In genomic region chr2:109279243-109279860, GRCh38 we compare ENCODE assay signal across 19 cellular contexts.
DNase-seq lines count a peak whose midpoint lies in the region; ATAC-seq and TF ChIP-seq lines count a peak whose summit lies in the region.
"Had no signal": no experiment of that assay in that cellular context is flagged by ENCODE, and none has a peak within 500 bp of the region (broad histone marks: within the 10 kb centered on the region; RNA-seq: fewer than 3 reads in every experiment).

No MANE protein-coding gene starts in this region.

- no peak overlapping the region for H2BK5ac ChIP-seq in neuronal stem cell (ENCODE audit: low read length)

- H3K79me1 ChIP-seq in neuronal stem cell (ENCODE audit: low read depth, low read length) = no peaks in the 10 kb centered on the region

- DNase-seq in GM23338 (ENCODE audit: low spot score) (peak; percentile 47), WTC11 (ENCODE audit: low spot score) (no peak), glomerular visceral epithelial cell (ENCODE audit: extremely low spot score) (peak; percentile 13), neuronal stem cell (ENCODE audit: low spot score) (no peak), NCI-H524 (lab: John Stamatoyannopoulos, UW) (no peak), NCI-H748 treated with DMSO at 0.1 percent for 48 hours (lab: John Stamatoyannopoulos, UW) (no peak), medulla oblongata (ENCODE audit: extremely low spot score) (no peak), HCEC 1CT (no peak)
- DNase-seq: activated B cell treated with CpG ODN at 0.5 μM for 24 hours; activated effector memory CD4-positive, alpha-beta T cell treated with Interleukin-2 at 50 U/mL for 16 hours; anterior cingulate cortex; MM.1S; NCI-H2081; NCI-H82; small intestine; stimulated activated naive CD4-positive, alpha-beta T cell treated with Interleukin-2 at 50 U/mL for 16 hours had no signal

- CTCF ChIA-PET in WTC11 (lab: Charles Lee) = no interaction called here

- H3K27me3 Mint-ChIP-seq in GM23338 (ENCODE audit: insufficient read depth, low read depth, poor library complexity) (peaks cover 12% of the 10 kb centered on the region), WTC11 (ENCODE audit: low read depth) (no peaks in the 10 kb centered on the region)
- H3K27me3 Mint-ChIP-seq: memory B cell had no signal

- no peaks in the 10 kb centered on the region for H3K9me3 ChIP-seq in neuronal stem cell (replicated peaks in 1 of 2; ENCODE audit: control insufficient read depth in 2 of 2, insufficient read depth in 1 of 2, low read depth in 1 of 2, low read length in 2 of 2)
- H3K9me3 ChIP-seq: vagina had no signal

- H2AFZ ChIP-seq in GM23338 (peak overlapping the region; percentile 50; the same call in 1 of the 2 replicates), neuronal stem cell (ENCODE audit: low read length) (peak overlapping the region; percentile 27)

- no peak overlapping the region for H2BK15ac ChIP-seq in neuronal stem cell (ENCODE audit: low read length)

- no peaks in the 10 kb centered on the region for H3K79me2 ChIP-seq in GM23338 (replicated peaks; ENCODE audit: insufficient read depth)

- H3K27ac ChIP-seq in GM23338 (ENCODE audit: low read depth) = no peak overlapping the region
- H3K27ac ChIP-seq in neuronal stem cell (replicated peaks; ENCODE audit: low read length) = no peak overlapping the region
- H3K27ac ChIP-seq: coronary artery, vagina had no signal

- H3K4me3 Mint-ChIP-seq in GM23338 = no peak overlapping the region
- H3K4me3 Mint-ChIP-seq in WTC11 = no peak overlapping the region
- H3K4me3 Mint-ChIP-seq: activated B cell treated with CpG ODN at 0.5 μM for 24 hours, memory B cell had no signal

- ATAC-seq in GM23338 (peak; percentile 56), WTC11 (peak; percentile 63)

- no peak overlapping the region for H3K4ac ChIP-seq in neuronal stem cell (ENCODE audit: low read length)

- no peaks in the 10 kb centered on the region for H3F3A ChIP-seq in GM23338 (replicated peaks; ENCODE audit: low read depth)

- no peak overlapping the region for H3K18ac ChIP-seq in neuronal stem cell (ENCODE audit: low read length)

- no CpG with 5 or more reads among the region's 15 CpGs for WGBS in neuronal stem cell (ENCODE audit: extremely low coverage in 2 of 2, insufficient read length in 2 of 2, insufficient replicate concordance in 1 of 2), 2 donors

- H3K4me1 ChIP-seq in GM23338 (ENCODE audit: insufficient read depth) (no peaks in the 10 kb centered on the region; the same call in 1 of the 2 replicates), neuronal stem cell (ENCODE audit: control insufficient read depth in 2 of 2, insufficient read depth in 1 of 2, low read depth in 1 of 2, low read length in 2 of 2) (peaks cover 5 to 6% of the 10 kb centered on the region in 2 donors)

- no peaks in the 10 kb centered on the region for H3K36me3 Mint-ChIP-seq in GM23338 (ENCODE audit: low read depth)
- no peaks in the 10 kb centered on the region for H3K36me3 Mint-ChIP-seq in WTC11
- H3K36me3 Mint-ChIP-seq: memory B cell had no signal

- H3K36me3 ChIP-seq in GM23338 (ENCODE audit: insufficient read depth) (no peaks in the 10 kb centered on the region), neuronal stem cell (replicated peaks in 1 of 2; ENCODE audit: control insufficient read depth in 2 of 2, insufficient read depth in 2 of 2, low read length in 2 of 2) (no peaks in the 10 kb centered on the region)
- H3K36me3 ChIP-seq: vagina had no signal

- H3K4me1 Mint-ChIP-seq in GM23338 (peaks cover 15% of the 10 kb centered on the region), WTC11 (peaks cover 12% of the 10 kb centered on the region)
- H3K4me1 Mint-ChIP-seq: activated B cell treated with CpG ODN at 0.5 μM for 24 hours, memory B cell had no signal

- TF ChIP-seq CTCF in GM23338 (conservative IDR thresholded peaks at IDR 0.05; ENCODE audit: low read depth in 2 of 2) = no peak
- no peak for TF ChIP-seq CTCF in WTC11 (IDR thresholded peaks at IDR 0.05)

- H3K27me3 ChIP-seq in GM23338 (ENCODE audit: insufficient read depth) (no peaks in the 10 kb centered on the region), neuronal stem cell (ENCODE audit: control insufficient read depth in 3 of 3, insufficient read depth in 3 of 3, low read depth in 1 of 3, low read length in 3 of 3) (no peaks in the 10 kb centered on the region)
- H3K27me3 ChIP-seq: vagina had no signal

- H3K14ac ChIP-seq in neuronal stem cell (ENCODE audit: low read length) = no peak overlapping the region

- POLR2A ChIA-PET in WTC11 (lab: Charles Lee) = no interaction called here

- H2BK12ac ChIP-seq in neuronal stem cell (ENCODE audit: low read length) = no peak overlapping the region

- H3K27ac Mint-ChIP-seq in GM23338 (peak overlapping the region; percentile 76; the same call in 1 of the 2 replicates), WTC11 (0 out of 2 replicates have a peak overlapping the region, but pooled peaks have one; percentile 72)
- H3K27ac Mint-ChIP-seq: activated B cell treated with CpG ODN at 0.5 μM for 24 hours, memory B cell had no signal

- H3K9me2 ChIP-seq in GM23338 (ENCODE audit: insufficient read depth) = 0 out of 2 replicates have a peak, but pooled peaks cover 8% of the 10 kb centered on the region

- H2BK120ac ChIP-seq in neuronal stem cell (ENCODE audit: low read depth, low read length) = no peak overlapping the region

- no peak overlapping the region for H2AK5ac ChIP-seq in neuronal stem cell (ENCODE audit: low read depth, low read length)

- H3K4me2 ChIP-seq in GM23338 (no peak overlapping the region), neuronal stem cell (ENCODE audit: insufficient read depth, low read length, poor library complexity, severe bottlenecking) (no peak overlapping the region)

- H4K91ac ChIP-seq in neuronal stem cell (ENCODE audit: low read depth, low read length, poor library complexity) = no peak overlapping the region

- H3K4me3 ChIP-seq in GM23338 = no peak overlapping the region
- no peak overlapping the region for H3K4me3 ChIP-seq in neuronal stem cell (ENCODE audit: low read length in 2 of 2)
- H3K4me3 ChIP-seq: coronary artery, vagina had no signal

- no peak overlapping the region for H3K9ac ChIP-seq in neuronal stem cell (ENCODE audit: low read depth, low read length, poor library complexity)

- H3K9me3 Mint-ChIP-seq in GM23338 (no peaks in the 10 kb centered on the region), WTC11 (no peaks in the 10 kb centered on the region)
- H3K9me3 Mint-ChIP-seq: activated B cell treated with CpG ODN at 0.5 μM for 24 hours, memory B cell had no signal

- H3K23ac ChIP-seq in neuronal stem cell (ENCODE audit: low read depth, low read length, poor library complexity) = no peak overlapping the region

- no peak overlapping the region for H4K8ac ChIP-seq in neuronal stem cell (ENCODE audit: low read depth, low read length)

- H4K20me1 ChIP-seq in GM23338 (replicated peaks; ENCODE audit: insufficient read depth) = no peaks in the 10 kb centered on the region

TF ChIP-seq in GM23338, 12 proteins besides CTCF, POLR2A, EP300 and RAD21:
- no peak for TF ChIP-seq CREB1 (CRISPR knock-in tag; IDR thresholded peaks at IDR 0.05; ENCODE audit: low read depth)
- TF ChIP-seq EZH2 (IDR thresholded peaks at IDR 0.05; ENCODE audit: low read depth, unreplicated experiment) = no peak
- no peak for TF ChIP-seq NANOG (IDR thresholded peaks at IDR 0.05; ENCODE audit: borderline replicate concordance)
- no peak for TF ChIP-seq EZH2phosphoT487 (IDR thresholded peaks at IDR 0.05; ENCODE audit: unreplicated experiment)
- no peak for TF ChIP-seq ETS1 (IDR thresholded peaks at IDR 0.05)
- TF ChIP-seq STAT1 (IDR thresholded peaks at IDR 0.05; ENCODE audit: unreplicated experiment) = no peak

TF ChIP-seq in WTC11, 78 proteins besides CTCF, POLR2A, EP300 and RAD21:
- TF ChIP-seq ETV6 (CRISPR knock-in tag; IDR thresholded peaks at IDR 0.05) (no peak), GABPB1 (CRISPR knock-in tag; IDR thresholded peaks at IDR 0.05) (peak; percentile 85)

Comparison
In these comparisons a context has a peak if more than half of its experiments do, and no peak if none do; other contexts are left out.
1. DNase-seq: peak in GM23338 (single experiment) and glomerular visceral epithelial cell (single experiment); none in WTC11 (single experiment), neuronal stem cell (single experiment), NCI-H524 (0 of 2), NCI-H748 treated with DMSO at 0.1 percent for 48 hours (single experiment), medulla oblongata (single experiment) and HCEC 1CT (single experiment).